Comparison of ENCODE assay signal across 8 cellular contexts in genomic region chr5:9207820-9208418, GRCh38.
DNase-seq lines count a peak whose midpoint lies in the region; ATAC-seq and TF ChIP-seq lines count a peak whose summit lies in the region.

No MANE protein-coding gene starts in this region.

- no peaks in the 10 kb centered on the region for H3K9me3 ChIP-seq in ovary

- H3K79me1 ChIP-seq in mesendoderm (ENCODE audit: low read length) = no peaks in the 10 kb centered on the region

- no peak overlapping the region for H3K56ac ChIP-seq in mesendoderm (ENCODE audit: low read length)

- H3K36me3 ChIP-seq in mesendoderm (ENCODE audit: control insufficient read depth, insufficient read depth, low read length) (no peaks in the 10 kb centered on the region), ovary (no peaks in the 10 kb centered on the region)

- in situ Hi-C loops in ACHN (cut with HindIII; ENCODE audit: low pct_ligation_motif_present, low pct_unique_long_range_greater_than_20kb, low sequenced_read_pairs) = no loop called here

- H3K79me2 ChIP-seq in mesendoderm (ENCODE audit: control insufficient read depth, insufficient read depth, low read length) = no peaks in the 10 kb centered on the region

- H3K4ac ChIP-seq in mesendoderm (ENCODE audit: low read depth, low read length) = no peak overlapping the region

- no peak overlapping the region for H2AK5ac ChIP-seq in mesendoderm (ENCODE audit: low read length)

- no peak overlapping the region for H2BK5ac ChIP-seq in mesendoderm (ENCODE audit: low read length)

- TF ChIP-seq EP300 in ovary (IDR thresholded peaks at IDR 0.05) = no peak

- no peak overlapping the region for H3K27ac ChIP-seq in mesendoderm (ENCODE audit: low read depth, low read length)
- no peak overlapping the region for H3K27ac ChIP-seq in ovary

- H3K18ac ChIP-seq in mesendoderm (ENCODE audit: low read length) = no peak overlapping the region

- WGBS in mesendoderm (ENCODE audit: extremely low coverage, insufficient coverage, low lambda C conversion rate) = 100% methylated on average over 1 of the region's 5 CpGs
- WGBS in ovary, 3 donors = 32 to 45% (median 40%) methylated on average over 5 of the region's 5 CpGs

- no peak for TF ChIP-seq POLR2A in ovary (IDR thresholded peaks at IDR 0.05)

- H3K27me3 ChIP-seq in mesendoderm (ENCODE audit: insufficient read depth, low read length, poor library complexity) (no peaks in the 10 kb centered on the region), ovary (no peaks in the 10 kb centered on the region)

- TF ChIP-seq CTCF in choroid plexus epithelial cell (conservative IDR thresholded peaks at IDR 0.05; ENCODE audit: low read depth, low read length) (peak; percentile 47), ovary (IDR thresholded peaks at IDR 0.05) (peak in 1 of 3 donors; percentile 12)

- H3K23ac ChIP-seq in mesendoderm (ENCODE audit: low read length) = no peak overlapping the region

- no peak overlapping the region for H4K5ac ChIP-seq in mesendoderm (ENCODE audit: low read length)

- DNase-seq in ACHN (peak; percentile 48), NCI-H774 (lab: John Stamatoyannopoulos, UW) (peak; percentile 61), choroid plexus epithelial cell (ENCODE audit: low read depth) (peak; percentile 77), mesendoderm (peak; percentile 28), ovary (no peak)
- no peak for DNase-seq in effector CD4-positive, alpha-beta T cell

- H3K9ac ChIP-seq in mesendoderm (ENCODE audit: low read length) = no peak overlapping the region

- H3K4me3 ChIP-seq in choroid plexus epithelial cell (ENCODE audit: low read depth, low read length) (no peak overlapping the region), mesendoderm (ENCODE audit: low read length) (no peak overlapping the region), ovary (no peak overlapping the region)

- ATAC-seq in GM18907 (IDR thresholded peaks at IDR 0.05; ENCODE audit: unreplicated experiment) (peak; percentile 81), HG03520 (IDR thresholded peaks at IDR 0.05; ENCODE audit: unreplicated experiment) (peak; percentile 74)

- no peak overlapping the region for H3K4me2 ChIP-seq in mesendoderm (ENCODE audit: low read length)

- no peak overlapping the region for H4K8ac ChIP-seq in mesendoderm (ENCODE audit: low read depth, low read length)

- intact Hi-C loops in ovary (cut with DNase I) = no loop called here

- H2BK15ac ChIP-seq in mesendoderm (replicated peaks; ENCODE audit: low read depth) = no peak overlapping the region

- no peak overlapping the region for H2BK120ac ChIP-seq in mesendoderm (ENCODE audit: low read depth, low read length)

- no peaks in the 10 kb centered on the region for H3K4me1 ChIP-seq in mesendoderm (ENCODE audit: control insufficient read depth, low read depth, low read length)
- H3K4me1 ChIP-seq in ovary (ENCODE audit: insufficient read depth) = no peaks in the 10 kb centered on the region

Comparison
In these comparisons a context has a peak if more than half of its experiments do, and no peak if none do; other contexts are left out.
1. DNase-seq: peak in ACHN (single experiment), NCI-H774 (single experiment), choroid plexus epithelial cell (single experiment) and mesendoderm (single experiment); none in ovary (0 of 5) and effector CD4-positive, alpha-beta T cell (single experiment).